ENCODE assay signal across 8 cellular contexts in the genomic region with DNA sequence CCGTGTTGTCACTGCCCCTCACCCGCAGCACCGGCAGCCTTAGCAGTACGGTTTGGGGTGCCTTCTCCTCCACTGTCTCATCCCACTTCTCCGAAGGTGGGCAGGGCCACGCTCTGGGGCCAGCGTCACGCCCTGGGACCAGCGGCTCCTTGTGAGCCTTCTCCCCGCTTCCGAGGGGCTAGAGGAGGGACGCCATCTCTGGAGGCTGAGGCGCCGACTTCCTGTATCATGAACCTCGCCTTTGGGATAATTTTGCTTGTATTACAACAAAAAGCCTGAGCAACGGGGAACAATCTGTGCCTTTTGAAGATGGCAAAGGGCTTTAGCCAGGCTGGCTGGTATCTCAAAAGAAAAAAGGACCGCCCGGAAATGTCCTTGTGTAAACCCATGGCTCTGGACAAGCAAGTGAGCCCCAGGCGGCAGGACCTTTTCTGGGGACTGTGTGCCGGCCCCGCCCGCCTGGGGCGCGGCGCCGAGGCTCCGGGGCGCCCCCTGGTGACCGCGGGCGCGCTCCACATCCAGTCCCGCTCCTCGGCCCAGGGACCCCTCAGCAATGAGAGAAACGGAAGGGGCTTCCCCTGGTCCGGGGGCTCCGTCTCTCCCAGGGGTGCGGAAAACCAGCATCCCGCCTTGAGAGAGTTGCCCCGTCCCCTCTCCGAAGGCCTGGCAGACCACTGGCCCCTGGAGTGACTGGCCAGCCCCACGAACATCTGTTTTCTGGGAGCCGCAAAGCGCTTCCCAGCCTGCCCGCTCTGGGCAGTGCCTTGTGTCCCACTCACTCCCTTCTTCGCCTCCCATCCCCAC. TPM values are rescaled to one million over a fixed set of nuclear protein-coding genes. Genes with fewer than 3 reads are reported as not detected.
DNase-seq lines count a peak whose midpoint lies in the region; ATAC-seq and TF ChIP-seq lines count a peak whose summit lies in the region.

No MANE protein-coding gene starts in this region.

- 2 to 6% (median 5%) methylated on average over 18 to 46 of the region's 46 CpGs for WGBS in adrenal gland, 4 donors

- H3K4me2 ChIP-seq in SU-DHL-6 (ENCODE audit: low read depth, low read length, poor library complexity, severe bottlenecking): peak overlapping the region; percentile 56

- H3K79me2 ChIP-seq in SU-DHL-6 (ENCODE audit: insufficient read depth, low read length): no peaks in the 10 kb centered on the region

- H3K27ac ChIP-seq in SU-DHL-6 (ENCODE audit: low read depth, low read length): no peak overlapping the region
- peak overlapping the region in 4 of 5 donors; percentile 1 to 73 (median 72) for H3K27ac ChIP-seq in adrenal gland
- H3K27ac ChIP-seq in left ventricle myocardium inferior (replicated peaks): peak overlapping the region; percentile 96

- DNase-seq in DMS153 (lab: John Stamatoyannopoulos, UW) (peak; percentile 31), adrenal gland (peak in 6 of 7 donors; percentile 70 to 85 (median 75)), left ventricle myocardium inferior (peak; percentile 79), progenitor cell of endocrine pancreas (ENCODE audit: low spot score, unreplicated experiment) (peak; percentile 56), NCI-H446 treated with DMSO at 0.1 percent for 48 hours (lab: John Stamatoyannopoulos, UW) (no peak)

- peaks cover 3% of the 10 kb centered on the region for H3K36me3 Mint-ChIP-seq in progenitor cell of endocrine pancreas (ENCODE audit: insufficient read depth)

- peaks cover 40% of the 10 kb centered on the region for H3K4me1 Mint-ChIP-seq in progenitor cell of endocrine pancreas (ENCODE audit: low read depth)

- peaks cover 34 to 54% of the 10 kb centered on the region in 2 donors for H3K4me1 ChIP-seq in adrenal gland (replicated peaks in 1 of 2)
- peaks cover 91% of the 10 kb centered on the region for H3K4me1 ChIP-seq in left ventricle myocardium inferior

- H3K27ac Mint-ChIP-seq in progenitor cell of endocrine pancreas: no peak overlapping the region

- H3K9me3 Mint-ChIP-seq in progenitor cell of endocrine pancreas (ENCODE audit: low read depth): no peaks in the 10 kb centered on the region

- no peaks in the 10 kb centered on the region for H3K9me2 ChIP-seq in SU-DHL-6 (replicated peaks; ENCODE audit: insufficient read depth, low read length)

- TF ChIP-seq POLR2A in adrenal gland (IDR thresholded peaks at IDR 0.05): peak; percentile 34 to 43

- no peaks in the 10 kb centered on the region for H4K20me1 ChIP-seq in SU-DHL-6 (ENCODE audit: low read depth, low read length)

- peak overlapping the region; percentile 52 for H3K9ac ChIP-seq in SU-DHL-6 (ENCODE audit: low read length)

- H2AFZ ChIP-seq in SU-DHL-6 (ENCODE audit: low read depth, low read length, severe bottlenecking): peak overlapping the region; percentile 87

- peak; percentile 58 for ATAC-seq in GM19463 (IDR thresholded peaks at IDR 0.05; ENCODE audit: unreplicated experiment)
- ATAC-seq in HG03565 (IDR thresholded peaks at IDR 0.05; ENCODE audit: unreplicated experiment): peak; percentile 67

- no peaks in the 10 kb centered on the region for H3F3A ChIP-seq in SU-DHL-6 (ENCODE audit: insufficient read depth)

- intact Hi-C loops in adrenal gland (cut with DNase I): loop anchor here (2.0 to 5.0 kb wide), 2 partner anchors 40 to 43 kb away; no protein-coding TSS in a partner anchor
- intact Hi-C loops in left ventricle myocardium inferior (cut with micrococcal nuclease): loop anchor here (5.0 kb wide), 1 partner anchor 43 kb away; no protein-coding TSS in a partner anchor

- TF ChIP-seq CTCF in SU-DHL-6 (IDR thresholded peaks at IDR 0.05; ENCODE audit: insufficient read depth, low read length, poor library complexity, severe bottlenecking) (peak; percentile 87), adrenal gland (IDR thresholded peaks at IDR 0.05) (peak; percentile 56 to 99 (median 88)), left ventricle myocardium inferior (IDR thresholded peaks at IDR 0.05; ENCODE audit: borderline replicate concordance) (peak; percentile 99), progenitor cell of endocrine pancreas (IDR thresholded peaks at IDR 0.05; ENCODE audit: unreplicated experiment) (peak; percentile 98)

- no peaks in the 10 kb centered on the region for H3K27me3 Mint-ChIP-seq in progenitor cell of endocrine pancreas

- no peaks in the 10 kb centered on the region for H3K27me3 ChIP-seq in SU-DHL-6 (ENCODE audit: low read length)
- H3K27me3 ChIP-seq in adrenal gland: no peaks in the 10 kb centered on the region
- no peaks in the 10 kb centered on the region for H3K27me3 ChIP-seq in left ventricle myocardium inferior (ENCODE audit: low read depth)

- H3K9me3 ChIP-seq in SU-DHL-6 (ENCODE audit: insufficient read depth, low read length) (no peaks in the 10 kb centered on the region), adrenal gland (replicated peaks in 1 of 3) (no peaks in the 10 kb centered on the region), left ventricle myocardium inferior (replicated peaks) (no peaks in the 10 kb centered on the region)

- peak overlapping the region; percentile 32 for H3K4me3 ChIP-seq in SU-DHL-6 (ENCODE audit: insufficient read depth, low read length, poor library complexity, severe bottlenecking)
- H3K4me3 ChIP-seq in adrenal gland: peak overlapping the region in 2 of 4 donors; percentile 26 to 41
- peak overlapping the region; percentile 90 for H3K4me3 ChIP-seq in left ventricle myocardium inferior

- peak overlapping the region; percentile 59 for H3K4me3 Mint-ChIP-seq in progenitor cell of endocrine pancreas (ENCODE audit: low read depth)

- H3K36me3 ChIP-seq in SU-DHL-6 (ENCODE audit: low read length) (no peaks in the 10 kb centered on the region), adrenal gland (replicated peaks in 1 of 2) (peaks cover 0 to 30% of the 10 kb centered on the region in 2 donors), left ventricle myocardium inferior (peaks cover 64% of the 10 kb centered on the region)

RNA-seq across cellular contexts. Expression of a gene that starts 3.8 kb away (rescaled TPM):
- total RNA-seq in adrenal gland (100 to 1,000 TPM in 4 of 8 donors, 10 to 100 TPM in 4; 13.2 to 179 (median 95.2) TPM), left ventricle myocardium inferior (27.5 TPM), progenitor cell of endocrine pancreas (13.9 and 16.6 TPM in 2 replicates)
- polyA plus RNA-seq in adrenal gland: 10 to 100 TPM; 17.6 to 86.8 (median 18.2) TPM

RNA-seq across cellular contexts. Expression of a gene that starts 15.2 kb away (rescaled TPM):
- total RNA-seq in adrenal gland (10 to 100 TPM in 7 of 8 donors, 1 to 10 TPM in 1; 6.6 to 38.8 (median 25.0) TPM), left ventricle myocardium inferior (103 TPM), progenitor cell of endocrine pancreas (21.2 and 23.0 TPM in 2 replicates)
- 10 to 100 TPM in 2 of 3 donors, 1 to 10 TPM in 1; 5.2 to 47.5 (median 38.3) TPM for polyA plus RNA-seq in adrenal gland

RNA-seq across cellular contexts. Expression of a gene that starts 25.9 kb away (rescaled TPM):
- total RNA-seq in adrenal gland (10 to 100 TPM in 7 of 8 donors, 1 to 10 TPM in 1; 8.0 to 17.3 (median 13.2) TPM), left ventricle myocardium inferior (14.2 TPM), progenitor cell of endocrine pancreas (44.1 and 46.0 TPM in 2 replicates)
- polyA plus RNA-seq in adrenal gland: 10 to 100 TPM; 10.9 to 21.3 (median 11.7) TPM
